1 cellular context compared by ENCODE assay signal in the genomic region with DNA sequence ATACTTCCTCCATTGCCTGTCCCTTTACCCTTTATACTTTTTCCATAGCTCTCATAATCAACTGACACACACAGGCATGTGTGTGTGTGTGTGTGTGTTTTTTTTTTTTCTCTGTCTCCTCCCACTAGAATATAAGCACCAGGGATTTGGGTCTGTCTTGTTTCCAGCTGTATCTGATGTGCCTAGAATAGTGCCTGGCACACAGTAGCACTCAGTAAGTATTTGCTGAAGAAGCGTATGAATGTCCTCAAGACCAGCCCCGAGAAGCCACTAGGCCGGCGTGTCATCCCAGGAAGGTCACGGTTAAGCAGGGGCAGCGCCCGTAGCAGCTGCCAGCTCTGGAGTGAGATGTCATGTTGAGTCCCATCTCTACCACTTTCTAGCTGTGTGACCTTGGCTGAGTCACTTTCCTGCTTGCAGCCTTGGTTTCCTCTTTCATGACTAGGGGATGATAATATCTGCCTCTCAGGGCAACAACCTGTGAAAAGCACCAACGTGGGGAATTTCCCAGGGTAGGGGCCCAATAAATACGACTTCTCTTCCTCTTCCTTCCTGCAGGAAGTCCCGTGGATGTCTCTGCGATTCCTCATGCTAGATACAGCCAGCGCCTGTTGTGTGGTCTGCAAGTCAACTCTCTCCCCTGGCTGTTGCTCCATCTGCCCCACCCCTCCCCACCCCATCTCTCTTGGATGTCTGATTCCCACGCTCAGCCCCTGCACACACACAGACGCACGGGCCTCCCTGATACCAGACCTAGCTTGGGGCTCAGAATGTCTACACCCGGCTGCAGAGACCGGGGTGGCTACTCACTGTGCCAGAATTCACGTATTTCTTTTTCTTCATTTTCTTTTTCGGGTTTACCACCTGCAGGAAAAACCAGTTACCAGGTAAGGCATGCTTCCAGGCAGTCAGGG.
A peak's percentile ranks its signal among the peaks of the same experiment; 100 is the strongest.
TF ChIP-seq lines count a peak whose summit lies in the region.

No MANE protein-coding gene starts in this region.

TF ChIP-seq in GM12878, 131 proteins besides CTCF, POLR2A, EP300 and RAD21 (continued from another document):
- TF ChIP-seq ASH2L (IDR thresholded peaks at IDR 0.05; ENCODE audit: borderline replicate concordance, low read depth), result no peak
- no peak for TF ChIP-seq KLF5 (IDR thresholded peaks at IDR 0.05; ENCODE audit: partially characterized antibody)
- TF ChIP-seq RAD51 (IDR thresholded peaks at IDR 0.05), result no peak
- TF ChIP-seq SMAD1 (IDR thresholded peaks at IDR 0.05; ENCODE audit: low read depth, partially characterized antibody), result no peak
- TF ChIP-seq BHLHE40 (IDR thresholded peaks at IDR 0.05; ENCODE audit: borderline replicate concordance in 1 of 2, low read depth in 2 of 2, low read length in 1 of 2), result peak; percentile 21 to 40; a peak in 1 of 4 replicates
- TF ChIP-seq MEF2B (IDR thresholded peaks at IDR 0.05; ENCODE audit: partially characterized antibody, poor library complexity, severe bottlenecking), result peak; percentile 49
- TF ChIP-seq YY1 (IDR thresholded peaks at IDR 0.05; ENCODE audit: low read depth, low read length), result no peak
- no peak for TF ChIP-seq STAT1 (conservative IDR thresholded peaks at IDR 0.05)
- no peak for TF ChIP-seq FOS (IDR thresholded peaks at IDR 0.05; ENCODE audit: borderline replicate concordance, extremely low read depth, insufficient read length)
- TF ChIP-seq, protein P1, sequence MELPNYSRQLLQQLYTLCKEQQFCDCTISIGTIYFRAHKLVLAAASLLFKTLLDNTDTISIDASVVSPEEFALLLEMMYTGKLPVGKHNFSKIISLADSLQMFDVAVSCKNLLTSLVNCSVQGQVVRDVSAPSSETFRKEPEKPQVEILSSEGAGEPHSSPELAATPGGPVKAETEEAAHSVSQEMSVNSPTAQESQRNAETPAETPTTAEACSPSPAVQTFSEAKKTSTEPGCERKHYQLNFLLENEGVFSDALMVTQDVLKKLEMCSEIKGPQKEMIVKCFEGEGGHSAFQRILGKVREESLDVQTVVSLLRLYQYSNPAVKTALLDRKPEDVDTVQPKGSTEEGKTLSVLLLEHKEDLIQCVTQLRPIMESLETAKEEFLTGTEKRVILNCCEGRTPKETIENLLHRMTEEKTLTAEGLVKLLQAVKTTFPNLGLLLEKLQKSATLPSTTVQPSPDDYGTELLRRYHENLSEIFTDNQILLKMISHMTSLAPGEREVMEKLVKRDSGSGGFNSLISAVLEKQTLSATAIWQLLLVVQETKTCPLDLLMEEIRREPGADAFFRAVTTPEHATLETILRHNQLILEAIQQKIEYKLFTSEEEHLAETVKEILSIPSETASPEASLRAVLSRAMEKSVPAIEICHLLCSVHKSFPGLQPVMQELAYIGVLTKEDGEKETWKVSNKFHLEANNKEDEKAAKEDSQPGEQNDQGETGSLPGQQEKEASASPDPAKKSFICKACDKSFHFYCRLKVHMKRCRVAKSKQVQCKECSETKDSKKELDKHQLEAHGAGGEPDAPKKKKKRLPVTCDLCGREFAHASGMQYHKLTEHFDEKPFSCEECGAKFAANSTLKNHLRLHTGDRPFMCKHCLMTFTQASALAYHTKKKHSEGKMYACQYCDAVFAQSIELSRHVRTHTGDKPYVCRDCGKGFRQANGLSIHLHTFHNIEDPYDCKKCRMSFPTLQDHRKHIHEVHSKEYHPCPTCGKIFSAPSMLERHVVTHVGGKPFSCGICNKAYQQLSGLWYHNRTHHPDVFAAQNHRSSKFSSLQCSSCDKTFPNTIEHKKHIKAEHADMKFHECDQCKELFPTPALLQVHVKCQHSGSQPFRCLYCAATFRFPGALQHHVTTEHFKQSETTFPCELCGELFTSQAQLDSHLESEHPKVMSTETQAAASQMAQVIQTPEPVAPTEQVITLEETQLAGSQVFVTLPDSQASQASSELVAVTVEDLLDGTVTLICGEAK (IDR thresholded peaks at IDR 0.05; ENCODE audit: borderline replicate concordance), result no peak
- TF ChIP-seq, protein P2, sequence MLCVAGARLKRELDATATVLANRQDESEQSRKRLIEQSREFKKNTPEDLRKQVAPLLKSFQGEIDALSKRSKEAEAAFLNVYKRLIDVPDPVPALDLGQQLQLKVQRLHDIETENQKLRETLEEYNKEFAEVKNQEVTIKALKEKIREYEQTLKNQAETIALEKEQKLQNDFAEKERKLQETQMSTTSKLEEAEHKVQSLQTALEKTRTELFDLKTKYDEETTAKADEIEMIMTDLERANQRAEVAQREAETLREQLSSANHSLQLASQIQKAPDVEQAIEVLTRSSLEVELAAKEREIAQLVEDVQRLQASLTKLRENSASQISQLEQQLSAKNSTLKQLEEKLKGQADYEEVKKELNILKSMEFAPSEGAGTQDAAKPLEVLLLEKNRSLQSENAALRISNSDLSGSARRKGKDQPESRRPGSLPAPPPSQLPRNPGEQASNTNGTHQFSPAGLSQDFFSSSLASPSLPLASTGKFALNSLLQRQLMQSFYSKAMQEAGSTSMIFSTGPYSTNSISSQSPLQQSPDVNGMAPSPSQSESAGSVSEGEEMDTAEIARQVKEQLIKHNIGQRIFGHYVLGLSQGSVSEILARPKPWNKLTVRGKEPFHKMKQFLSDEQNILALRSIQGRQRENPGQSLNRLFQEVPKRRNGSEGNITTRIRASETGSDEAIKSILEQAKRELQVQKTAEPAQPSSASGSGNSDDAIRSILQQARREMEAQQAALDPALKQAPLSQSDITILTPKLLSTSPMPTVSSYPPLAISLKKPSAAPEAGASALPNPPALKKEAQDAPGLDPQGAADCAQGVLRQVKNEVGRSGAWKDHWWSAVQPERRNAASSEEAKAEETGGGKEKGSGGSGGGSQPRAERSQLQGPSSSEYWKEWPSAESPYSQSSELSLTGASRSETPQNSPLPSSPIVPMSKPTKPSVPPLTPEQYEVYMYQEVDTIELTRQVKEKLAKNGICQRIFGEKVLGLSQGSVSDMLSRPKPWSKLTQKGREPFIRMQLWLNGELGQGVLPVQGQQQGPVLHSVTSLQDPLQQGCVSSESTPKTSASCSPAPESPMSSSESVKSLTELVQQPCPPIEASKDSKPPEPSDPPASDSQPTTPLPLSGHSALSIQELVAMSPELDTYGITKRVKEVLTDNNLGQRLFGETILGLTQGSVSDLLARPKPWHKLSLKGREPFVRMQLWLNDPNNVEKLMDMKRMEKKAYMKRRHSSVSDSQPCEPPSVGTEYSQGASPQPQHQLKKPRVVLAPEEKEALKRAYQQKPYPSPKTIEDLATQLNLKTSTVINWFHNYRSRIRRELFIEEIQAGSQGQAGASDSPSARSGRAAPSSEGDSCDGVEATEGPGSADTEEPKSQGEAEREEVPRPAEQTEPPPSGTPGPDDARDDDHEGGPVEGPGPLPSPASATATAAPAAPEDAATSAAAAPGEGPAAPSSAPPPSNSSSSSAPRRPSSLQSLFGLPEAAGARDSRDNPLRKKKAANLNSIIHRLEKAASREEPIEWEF (IDR thresholded peaks at IDR 0.05; ENCODE audit: insufficient replicate concordance, low read depth, low read length), result no peak
- TF ChIP-seq STAT3 (IDR thresholded peaks at IDR 0.05; ENCODE audit: low read depth, low read length), result no peak
- no peak for TF ChIP-seq CBX5 (IDR thresholded peaks at IDR 0.05; ENCODE audit: low read depth)
- TF ChIP-seq NR2C1 (IDR thresholded peaks at IDR 0.05), result no peak
- TF ChIP-seq, protein P3, sequence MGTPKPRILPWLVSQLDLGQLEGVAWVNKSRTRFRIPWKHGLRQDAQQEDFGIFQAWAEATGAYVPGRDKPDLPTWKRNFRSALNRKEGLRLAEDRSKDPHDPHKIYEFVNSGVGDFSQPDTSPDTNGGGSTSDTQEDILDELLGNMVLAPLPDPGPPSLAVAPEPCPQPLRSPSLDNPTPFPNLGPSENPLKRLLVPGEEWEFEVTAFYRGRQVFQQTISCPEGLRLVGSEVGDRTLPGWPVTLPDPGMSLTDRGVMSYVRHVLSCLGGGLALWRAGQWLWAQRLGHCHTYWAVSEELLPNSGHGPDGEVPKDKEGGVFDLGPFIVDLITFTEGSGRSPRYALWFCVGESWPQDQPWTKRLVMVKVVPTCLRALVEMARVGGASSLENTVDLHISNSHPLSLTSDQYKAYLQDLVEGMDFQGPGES (IDR thresholded peaks at IDR 0.05), result no peak
- peak; percentile 85 for TF ChIP-seq ESRRA (IDR thresholded peaks at IDR 0.05; ENCODE audit: low read length)
- TF ChIP-seq MYC (IDR thresholded peaks at IDR 0.05; ENCODE audit: insufficient read depth, insufficient read length, insufficient replicate concordance, low read length, severe bottlenecking), result no peak
